ENCODE assay signal across 8 cellular contexts in genomic region chr10:5948999-5949759, GRCh38. TPM values are rescaled to one million over a fixed set of nuclear protein-coding genes. Genes with fewer than 3 reads are reported as not detected.
DNase-seq lines count a peak whose midpoint lies in the region; ATAC-seq and TF ChIP-seq lines count a peak whose summit lies in the region.

No MANE protein-coding gene starts in this region.

- CTCF ChIA-PET in activated CD8-positive, alpha-beta T cell treated with anti-CD3 and anti-CD28 coated beads for 36 hours (lab: Charles Lee), result interaction anchor here (1.4 kb wide), 1 partner anchor 11 kb away, joined by 3 read pairs; no protein-coding TSS in a partner anchor

- no peaks in the 10 kb centered on the region for H3K4me1 ChIP-seq in parathyroid adenoma

- peak; percentile 83 for ATAC-seq in activated CD8-positive, alpha-beta T cell treated with anti-CD3 and anti-CD28 coated beads for 36 hours
- ATAC-seq in HG03139 (IDR thresholded peaks at IDR 0.05; ENCODE audit: unreplicated experiment), result no peak
- no peak for ATAC-seq in HG02938 (IDR thresholded peaks at IDR 0.05; ENCODE audit: unreplicated experiment)
- ATAC-seq in GM18868 (IDR thresholded peaks at IDR 0.05; ENCODE audit: unreplicated experiment), result no peak

- POLR2A ChIA-PET in activated CD8-positive, alpha-beta T cell treated with anti-CD3 and anti-CD28 coated beads for 36 hours (lab: Charles Lee), result interaction anchor here (1.2 kb wide), 1 partner anchor 28 kb away, joined by 3 read pairs; the partner anchor contains the start of gene IL15RA

- no peaks in the 10 kb centered on the region for H3K9me3 Mint-ChIP-seq in activated CD8-positive, alpha-beta T cell treated with anti-CD3 and anti-CD28 coated beads for 36 hours

- TF ChIP-seq CTCF in activated CD8-positive, alpha-beta T cell treated with anti-CD3 and anti-CD28 coated beads for 36 hours (IDR thresholded peaks at IDR 0.05), result no peak
- TF ChIP-seq CTCF in foreskin fibroblast (IDR thresholded peaks at IDR 0.05; ENCODE audit: low read depth, low read length) (peak; percentile 68), parathyroid adenoma (IDR thresholded peaks at IDR 0.05) (peak; percentile 18)

- no peak overlapping the region for H2AFZ ChIP-seq in parathyroid adenoma

- H3K4me2 ChIP-seq in parathyroid adenoma (ENCODE audit: low read length), result no peak overlapping the region

- H3K27ac Mint-ChIP-seq in activated CD8-positive, alpha-beta T cell treated with anti-CD3 and anti-CD28 coated beads for 36 hours, result no peak overlapping the region

- H3K9me3 ChIP-seq in parathyroid adenoma (ENCODE audit: control insufficient read depth, low read length), result no peaks in the 10 kb centered on the region

- no peaks in the 10 kb centered on the region for H3K27me3 Mint-ChIP-seq in activated CD8-positive, alpha-beta T cell treated with anti-CD3 and anti-CD28 coated beads for 36 hours

- intact Hi-C loops in activated CD8-positive, alpha-beta T cell treated with anti-CD3 and anti-CD28 coated beads for 36 hours (cut with micrococcal nuclease), result no loop called here

- DNase-seq in EL (peak; percentile 57), LHCN-M2 (ENCODE audit: low read depth) (peak; percentile 53), foreskin fibroblast (peak; percentile 53 to 82)
- peak; percentile 62 for DNase-seq in activated CD8-positive, alpha-beta T cell treated with anti-CD3 and anti-CD28 coated beads for 36 hours

- no peaks in the 10 kb centered on the region for H3K36me3 ChIP-seq in parathyroid adenoma (ENCODE audit: control insufficient read depth, insufficient read depth, low read length)

- no peaks in the 10 kb centered on the region for H3K79me2 ChIP-seq in parathyroid adenoma

- H3K27ac ChIP-seq in parathyroid adenoma, result no peak overlapping the region

- H3K4me1 Mint-ChIP-seq in activated CD8-positive, alpha-beta T cell treated with anti-CD3 and anti-CD28 coated beads for 36 hours (ENCODE audit: low read depth), result peaks cover 4% of the 10 kb centered on the region

- no peak overlapping the region for H3K4me3 Mint-ChIP-seq in activated CD8-positive, alpha-beta T cell treated with anti-CD3 and anti-CD28 coated beads for 36 hours

- H3K9ac ChIP-seq in parathyroid adenoma, result no peak overlapping the region

- H3K4me3 ChIP-seq in foreskin fibroblast (ENCODE audit: low read depth in 1 of 2, low read length in 2 of 2) (no peak overlapping the region), parathyroid adenoma (ENCODE audit: low read depth, low read length) (no peak overlapping the region)

- H3K36me3 Mint-ChIP-seq in activated CD8-positive, alpha-beta T cell treated with anti-CD3 and anti-CD28 coated beads for 36 hours (ENCODE audit: low read depth), result peaks cover 11% of the 10 kb centered on the region

- no peaks in the 10 kb centered on the region for H3K27me3 ChIP-seq in parathyroid adenoma (ENCODE audit: control insufficient read depth, insufficient read depth, low read length)

RNA-seq across cellular contexts. Expression of gene IL15RA, which starts 28.2 kb away (rescaled TPM):
- 0.17 TPM in 1 of 2 replicates, not detected in the other for total RNA-seq in LHCN-M2 (2014; rRNA removed)
- polyA plus RNA-seq in LHCN-M2 (2012), result 0.13 TPM
- 10 to 100 TPM; 23.5 to 25.1 TPM for total RNA-seq in activated CD8-positive, alpha-beta T cell treated with anti-CD3 and anti-CD28 coated beads for 36 hours

RNA-seq across cellular contexts. Expression of gene FBH1, which starts 59.1 kb away (rescaled TPM):
- total RNA-seq in LHCN-M2 (2014; rRNA removed), result 64.9 and 77.7 TPM in 2 replicates
- 31.4 TPM for polyA plus RNA-seq in LHCN-M2 (2012)
- 10 to 100 TPM; 47.2 to 51.3 TPM for total RNA-seq in activated CD8-positive, alpha-beta T cell treated with anti-CD3 and anti-CD28 coated beads for 36 hours

RNA-seq across cellular contexts. Expression of gene ANKRD16, which starts 59.5 kb away (rescaled TPM):
- 9.9 and 10.6 TPM in 2 replicates for total RNA-seq in LHCN-M2 (2014; rRNA removed)
- 5.2 TPM for polyA plus RNA-seq in LHCN-M2 (2012)
- 1 to 10 TPM; 7.5 to 7.8 TPM for total RNA-seq in activated CD8-positive, alpha-beta T cell treated with anti-CD3 and anti-CD28 coated beads for 36 hours

Comparison
In these comparisons a context has a peak if more than half of its experiments do, and no peak if none do; other contexts are left out.
1. RNA of gene IL15RA, which starts 28.2 kb away (total RNA-seq): 23.5 to 25.1 TPM in activated CD8-positive, alpha-beta T cell treated with anti-CD3 and anti-CD28 coated beads for 36 hours; 0.17 TPM in LHCN-M2; every median in the first group is over 10 times any median in the second.
2. Peak in every context shown above with its lines, with median percentiles within 50 percentile points of each other: DNase-seq.